ENCODE assay signal across 8 cellular contexts in the genomic region with DNA sequence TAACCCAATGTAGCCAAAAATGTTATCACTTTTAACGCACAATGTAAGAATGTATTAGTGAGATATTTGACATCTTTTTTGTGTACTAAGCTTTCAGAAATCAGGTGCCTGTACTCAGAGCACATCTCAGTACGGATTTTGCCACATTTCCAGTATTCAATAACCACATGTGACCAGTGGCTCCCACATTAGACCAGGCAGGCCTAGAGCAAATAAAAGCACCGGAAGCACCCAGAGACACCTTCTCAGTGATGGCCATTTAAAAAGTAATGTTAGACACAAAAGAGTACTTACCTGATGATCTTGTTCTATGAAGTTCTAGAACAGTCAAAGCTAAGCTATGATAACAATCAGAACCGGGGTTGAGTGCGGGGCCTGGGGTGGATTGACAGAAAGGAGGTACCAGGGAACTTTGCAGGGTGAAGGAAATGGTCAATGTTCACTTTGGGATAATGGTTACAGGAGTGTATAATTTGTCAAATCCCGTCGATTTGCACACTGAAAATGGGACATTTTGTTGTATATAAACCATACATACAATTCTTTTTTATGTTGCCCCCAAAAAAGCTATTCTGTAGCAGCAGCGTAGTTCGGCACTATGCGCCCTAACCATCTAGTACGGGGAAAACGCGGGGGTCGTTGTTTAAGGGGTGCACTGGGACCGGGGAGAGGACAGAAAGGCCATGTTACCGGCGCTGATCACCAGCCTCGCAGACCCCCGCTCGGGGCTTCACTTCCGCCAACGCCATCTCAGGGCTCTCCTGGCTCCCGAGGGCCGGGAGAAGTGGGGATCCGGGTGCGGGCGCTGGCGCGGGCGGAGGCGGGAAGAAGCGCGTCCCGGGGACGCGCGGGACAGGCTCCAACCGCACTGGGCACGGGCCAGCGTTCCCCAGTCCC. TPM values are rescaled to one million over a fixed set of nuclear protein-coding genes. Genes with fewer than 3 reads are reported as not detected.
A peak's percentile ranks its signal among the peaks of the same experiment; 100 is the strongest.
DNase-seq lines count a peak whose midpoint lies in the region; ATAC-seq and TF ChIP-seq lines count a peak whose summit lies in the region.

No MANE protein-coding gene starts in this region.

- TF ChIP-seq CTCF in LNCaP clone FGC (IDR thresholded peaks at IDR 0.05; ENCODE audit: control insufficient read depth, extremely low read depth, insufficient read depth), result no peak
- no peak for TF ChIP-seq CTCF in tibial nerve (IDR thresholded peaks at IDR 0.05)

- H3K9me3 ChIP-seq in tibial nerve, result no peaks in the 10 kb centered on the region

- H3K27me3 ChIP-seq in tibial nerve, result peaks cover 0 to 43% of the 10 kb centered on the region in 2 donors

- DNase-seq in COLO668 (lab: John Stamatoyannopoulos, UW; ENCODE audit: unreplicated experiment) (peak; percentile 41), LNCaP clone FGC (ENCODE audit: low read depth) (no peak), medulla oblongata (ENCODE audit: extremely low spot score) (peak; percentile 16), tibial nerve (ENCODE audit: low spot score in 2 of 2) (no peak), LoVo (ENCODE audit: low spot score) (no peak), ACHN (no peak)
- no peak for DNase-seq in central memory CD8-positive, alpha-beta T cell (ENCODE audit: low spot score in 2 of 2)

- peaks cover 0 to 4% (median 0%) of the 10 kb centered on the region in 4 donors for H3K4me1 ChIP-seq in tibial nerve

- peak overlapping the region; percentile 81 for H3K4me3 Mint-ChIP-seq in central memory CD8-positive, alpha-beta T cell

- H3K27ac Mint-ChIP-seq in central memory CD8-positive, alpha-beta T cell (ENCODE audit: low read depth), result peak overlapping the region; percentile 82

- no peaks in the 10 kb centered on the region for H3K9me3 Mint-ChIP-seq in central memory CD8-positive, alpha-beta T cell

- in situ Hi-C loops in ACHN (cut with HindIII; ENCODE audit: low pct_ligation_motif_present, low pct_unique_long_range_greater_than_20kb, low sequenced_read_pairs), result no loop called here

- no peak for TF ChIP-seq POLR2A in tibial nerve (IDR thresholded peaks at IDR 0.05)

- peaks cover 5% of the 10 kb centered on the region for H3K4me1 Mint-ChIP-seq in central memory CD8-positive, alpha-beta T cell

- H3K27ac ChIP-seq in tibial nerve, result peak overlapping the region; percentile 75 to 95 (median 90)

- no peaks in the 10 kb centered on the region for H3K27me3 Mint-ChIP-seq in central memory CD8-positive, alpha-beta T cell

- H3K36me3 Mint-ChIP-seq in central memory CD8-positive, alpha-beta T cell (ENCODE audit: insufficient read depth), result peaks cover 1% of the 10 kb centered on the region

- peaks cover 0 to 9% (median 0%) of the 10 kb centered on the region in 3 donors for H3K36me3 ChIP-seq in tibial nerve

- ATAC-seq in GM19397 (IDR thresholded peaks at IDR 0.05; ENCODE audit: unreplicated experiment), result peak; percentile 34
- peak; percentile 15 for ATAC-seq in central memory CD8-positive, alpha-beta T cell (replicated peaks; ENCODE audit: extremely low read depth, poor library complexity, severe bottlenecking)

- 17 to 21% methylated on average over 18 to 30 of the region's 40 CpGs for WGBS in tibial nerve, 2 donors

- H3K4me3 ChIP-seq in LNCaP clone FGC (ENCODE audit: low read depth, low read length) (peak overlapping the region; percentile 55), tibial nerve (peak overlapping the region; percentile 47 to 87 (median 78))

- no peak for TF ChIP-seq EP300 in tibial nerve (IDR thresholded peaks at IDR 0.05)

RNA-seq across cellular contexts. Expression of gene CTPS2, which starts 1.0 kb away (rescaled TPM):
- total RNA-seq in tibial nerve, result 10 to 100 TPM; 15.9 to 27.5 (median 18.7) TPM

RNA-seq across cellular contexts. Expression of gene SYAP1, which starts 7.9 kb away (rescaled TPM):
- 10 to 100 TPM; 10.6 to 22.6 (median 16.9) TPM for total RNA-seq in tibial nerve

Comparison
In these comparisons a context has a peak if more than half of its experiments do, and no peak if none do; other contexts are left out.
1. DNase-seq: peak in COLO668 (single experiment) and medulla oblongata (single experiment); none in LNCaP clone FGC (single experiment), central memory CD8-positive, alpha-beta T cell (0 of 2), tibial nerve (0 of 2), LoVo (single experiment) and ACHN (single experiment).